ENCODE assay signal across 3 cellular contexts in genomic region chr11:62067741-62068140, GRCh38.
"Had no signal": no experiment of that assay in that cellular context is flagged by ENCODE, and none has a peak within 500 bp of the region (broad histone marks: within the 10 kb centered on the region; RNA-seq: fewer than 3 reads in every experiment).

No MANE protein-coding gene starts in this region.

- H3K4me3 ChIP-seq: GM12878 had no signal

- DNase-seq: GDM1, GF-D8 had no signal

- ATAC-seq: GM12878 had no signal
